9 cellular contexts compared by ENCODE assay signal in genomic region chrX:63506320-63506719, GRCh38.
DNase-seq lines count a peak whose midpoint lies in the region; ATAC-seq and TF ChIP-seq lines count a peak whose summit lies in the region.
"Had no signal": no experiment of that assay in that cellular context is flagged by ENCODE, and none has a peak within 500 bp of the region (broad histone marks: within the 10 kb centered on the region; RNA-seq: fewer than 3 reads in every experiment).

No MANE protein-coding gene starts in this region.

- no peak for ATAC-seq in HG02938 (IDR thresholded peaks at IDR 0.05; ENCODE audit: unreplicated experiment)
- ATAC-seq in GM19328 (IDR thresholded peaks at IDR 0.05; ENCODE audit: unreplicated experiment): no peak
- ATAC-seq in HG03045 (IDR thresholded peaks at IDR 0.05; ENCODE audit: unreplicated experiment): no peak

- no peak for TF ChIP-seq CTCF in NB4 (IDR thresholded peaks at IDR 0.05; ENCODE audit: low read depth, low read length)

- DNase-seq in NCI-H1694 (lab: John Stamatoyannopoulos, UW): peak; percentile 36
- DNase-seq in NCI-H1694 treated with DMSO at 0.1 percent for 48 hours (lab: John Stamatoyannopoulos, UW): no peak
- DNase-seq in NB4 (ENCODE audit: low read depth): peak; percentile 55
- peak; percentile 46 for DNase-seq in cerebellar cortex (ENCODE audit: low spot score)
- DNase-seq in pons (ENCODE audit: low spot score): peak; percentile 46

- TF ChIP-seq POLR2A in NB4 (IDR thresholded peaks at IDR 0.05; ENCODE audit: extremely low read depth, insufficient read length): no peak

- no peak overlapping the region for H3K4me3 ChIP-seq in NB4 (ENCODE audit: low read depth, low read length)
- H3K4me3 ChIP-seq: lung had no signal
